36 cellular contexts compared by ENCODE assay signal in the genomic region with DNA sequence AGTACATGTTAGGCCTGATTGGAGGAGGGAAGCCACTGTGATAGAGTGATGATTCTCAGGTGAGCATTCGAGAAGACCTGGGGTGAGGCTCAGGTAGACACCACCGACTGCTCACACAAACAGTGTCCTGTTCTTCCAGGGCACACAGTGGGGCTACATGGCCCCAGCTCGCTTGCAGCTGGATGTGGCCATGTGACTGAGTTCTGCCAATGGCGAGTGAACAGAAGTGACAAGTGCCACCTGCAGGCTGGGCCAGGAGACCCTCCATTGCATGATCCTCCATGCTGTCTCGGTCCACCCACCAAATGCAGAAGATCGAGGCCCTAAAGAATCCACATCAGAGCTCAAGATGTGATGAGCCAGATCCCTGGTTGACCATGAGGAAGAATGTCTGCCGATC. TPM values are rescaled to one million over a fixed set of nuclear protein-coding genes. Genes with fewer than 3 reads are reported as not detected.
"Had no signal": no experiment of that assay in that cellular context is flagged by ENCODE, and none has a peak within 500 bp of the region (broad histone marks: within the 10 kb centered on the region; RNA-seq: fewer than 3 reads in every experiment).

No MANE protein-coding gene starts in this region.

- H3K27ac ChIP-seq: adrenal gland, body of pancreas, brain microvascular endothelial cell, breast epithelium, VCaP had no signal

- H3K27me3 ChIP-seq: adrenal gland, body of pancreas, brain microvascular endothelial cell had no signal

- H3K9me3 ChIP-seq: adrenal gland, body of pancreas, breast epithelium had no signal

- DNase-seq: activated CD4-positive, alpha-beta memory T cell treated with anti-CD3 and anti-CD28 coated beads for 36 hours; activated CD4-positive, alpha-beta T cell treated with anti-CD3 and anti-CD28 coated beads for 4 hours; activated CD4-positive, alpha-beta T cell treated with anti-CD3 and anti-CD28 coated beads, Interleukin-2, amount 10 ng/mL, durations not matched to agents 24 days and 14 days; activated CD4-positive, alpha-beta T cell treated with anti-CD3 and anti-CD28 coated beads, Interleukin-2, amount 50 U/mL, for 1 hour; activated CD4-positive, alpha-beta T cell treated with anti-CD3 and anti-CD28 coated beads, Interleukin-2, amount 50 U/mL, for 4 hours; activated CD4-positive, CD25-positive, alpha-beta regulatory T cell treated with anti-CD3 and anti-CD28 coated beads, Interleukin-2, amount 50 U/mL, for 72 hours; activated CD8-positive, alpha-beta memory T cell treated with anti-CD3 and anti-CD28 coated beads, Interleukin-2, amount 50 U/mL, for 4 hours; activated CD8-positive, alpha-beta T cell treated with anti-CD3 and anti-CD28 coated beads for 36 hours; activated effector memory CD4-positive, alpha-beta T cell treated with anti-CD3 and anti-CD28 coated beads, Interleukin-2, amount 50 U/mL, for 16 hours; activated gamma-delta T cell treated with Interleukin-2 at 50 U/mL for 16 hours; activated naive CD4-positive, alpha-beta T cell; activated naive CD4-positive, alpha-beta T cell treated with anti-CD3 and anti-CD28 coated beads for 36 hours; activated naive CD4-positive, alpha-beta T cell treated with anti-CD3 and anti-CD28 coated beads, Interleukin-2, amount 50 U/mL, for 16 hours; activated naive CD8-positive, alpha-beta T cell treated with anti-CD3 and anti-CD28 coated beads for 36 hours; activated T-cell treated with anti-CD3 and anti-CD28 coated beads for 4 hours; activated T-cell treated with anti-CD3 and anti-CD28 coated beads, Interleukin-2, amount 50 U/mL, for 1 hour; activated T-cell treated with anti-CD3 and anti-CD28 coated beads, Interleukin-2, amount 50 U/mL, for 4 hours; activated T-cell treated with anti-CD3 and anti-CD28 coated beads, Interleukin-2, amount 50 U/mL, for 72 hours; adrenal gland; amniotic stem cell; aorta; body of pancreas; brain microvascular endothelial cell; central memory CD4-positive, alpha-beta T cell; T-helper 1 cell; T-helper 2 cell; T-helper 9 cell had no signal

- ATAC-seq: activated CD8-positive, alpha-beta T cell treated with anti-CD3 and anti-CD28 coated beads for 36 hours; activated naive CD4-positive, alpha-beta T cell treated with anti-CD3 and anti-CD28 coated beads, Interleukin-2, amount 50 U/mL, for 72 hours; activated T-cell treated with anti-CD3 and anti-CD28 coated beads, Interleukin-2, amount 50 U/mL, for 4 hours; activated T-cell treated with anti-CD3 and anti-CD28 coated beads, Interleukin-2, amount 50 U/mL, for 72 hours; activated T-helper 17 cell treated with anti-CD3 and anti-CD28 coated beads, Interleukin-2, amount 50 U/mL, for 72 hours; body of pancreas had no signal

- H3K4me3 ChIP-seq: adrenal gland, body of pancreas, breast epithelium had no signal

- H3K36me3 ChIP-seq: adrenal gland, brain microvascular endothelial cell, breast epithelium had no signal

- FAIRE-seq: astrocyte, TTC549 had no signal

- H3K4me1 ChIP-seq: adrenal gland, body of pancreas, breast epithelium had no signal

RNA-seq across cellular contexts. Expression of gene CES5A, which starts 6.2 kb away (rescaled TPM):
- total RNA-seq: activated CD4-positive, alpha-beta memory T cell treated with anti-CD3 and anti-CD28 coated beads for 36 hours; activated CD4-positive, alpha-beta T cell treated with anti-CD3 and anti-CD28 coated beads, Interleukin-2, amount 10 ng/mL, durations not matched to agents 24 days and 14 days; activated CD8-positive, alpha-beta memory T cell treated with anti-CD3 and anti-CD28 coated beads for 36 hours; activated CD8-positive, alpha-beta T cell treated with anti-CD3 and anti-CD28 coated beads for 36 hours; activated naive CD4-positive, alpha-beta T cell treated with anti-CD3 and anti-CD28 coated beads for 36 hours; activated naive CD4-positive, alpha-beta T cell treated with anti-CD3 and anti-CD28 coated beads, Interleukin-2, amount 50 U/mL, for 72 hours; activated naive CD8-positive, alpha-beta T cell treated with anti-CD3 and anti-CD28 coated beads for 36 hours; activated T-cell treated with anti-CD3 and anti-CD28 coated beads, Interleukin-2, amount 50 U/mL, for 4 hours; activated T-cell treated with anti-CD3 and anti-CD28 coated beads, Interleukin-2, amount 50 U/mL, for 72 hours; activated T-helper 1 cell treated with anti-CD3 and anti-CD28 coated beads, Interleukin-12 subunit alpha, Interleukin-12 subunit beta, Interleukin-2, Interleukin-4 antibody, amounts not matched to agents 30 ng/mL and 10 ng/mL and 1 ng/mL, durations not matched to agents 14 hours and 24 hours and 36 hours; activated T-helper 17 cell treated with anti-CD3 and anti-CD28 coated beads, Interleukin-2, amount 50 U/mL, for 72 hours; aorta; astrocyte; body of pancreas; breast epithelium; cardiac septum had no signal
- polyA plus RNA-seq: aorta had no signal

RNA-seq across cellular contexts. Expression of gene CES1, which starts 36.1 kb away (rescaled TPM):
- total RNA-seq: activated CD4-positive, alpha-beta T cell treated with anti-CD3 and anti-CD28 coated beads, Interleukin-2, amount 10 ng/mL, durations not matched to agents 24 days and 14 days; activated CD8-positive, alpha-beta memory T cell treated with anti-CD3 and anti-CD28 coated beads for 36 hours; activated CD8-positive, alpha-beta T cell treated with anti-CD3 and anti-CD28 coated beads for 36 hours; activated naive CD4-positive, alpha-beta T cell treated with anti-CD3 and anti-CD28 coated beads for 36 hours; activated naive CD4-positive, alpha-beta T cell treated with anti-CD3 and anti-CD28 coated beads, Interleukin-2, amount 50 U/mL, for 72 hours; activated naive CD8-positive, alpha-beta T cell treated with anti-CD3 and anti-CD28 coated beads for 36 hours; activated T-cell treated with anti-CD3 and anti-CD28 coated beads, Interleukin-2, amount 50 U/mL, for 72 hours; activated T-helper 1 cell treated with anti-CD3 and anti-CD28 coated beads, Interleukin-12 subunit alpha, Interleukin-12 subunit beta, Interleukin-2, Interleukin-4 antibody, amounts not matched to agents 30 ng/mL and 10 ng/mL and 1 ng/mL, durations not matched to agents 14 hours and 24 hours and 36 hours; activated T-helper 17 cell treated with anti-CD3 and anti-CD28 coated beads, Interleukin-2, amount 50 U/mL, for 72 hours; astrocyte had no signal
